9 cellular contexts compared by ENCODE assay signal in the genomic region with DNA sequence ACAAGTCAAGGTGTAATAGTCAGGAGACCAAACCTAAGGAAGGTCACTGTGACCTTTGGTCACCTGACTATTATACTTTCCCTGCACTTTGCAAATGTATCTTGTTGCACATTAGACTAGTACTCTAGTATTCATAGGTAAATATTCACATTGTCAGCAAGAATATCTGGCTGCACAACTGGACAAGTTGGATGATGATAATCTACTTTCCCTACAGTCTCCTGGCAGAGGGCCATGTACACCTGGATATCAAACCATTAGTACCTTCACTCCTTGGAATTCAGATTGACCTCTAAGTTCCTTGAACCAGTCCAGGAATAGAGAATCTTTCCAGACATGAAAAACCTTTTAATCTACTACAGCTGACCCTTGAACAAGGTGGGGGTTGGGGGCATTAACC.
"Had no signal": no experiment of that assay in that cellular context is flagged by ENCODE, and none has a peak within 500 bp of the region (broad histone marks: within the 10 kb centered on the region; RNA-seq: fewer than 3 reads in every experiment).

No MANE protein-coding gene starts in this region.

- ATAC-seq: HCT116, K562 had no signal

- H3K27ac ChIP-seq: GM23248, HL-60 had no signal

- H3K4me3 ChIP-seq: GM23248, HAP-1, K562 had no signal

- H3K36me3 ChIP-seq: HAP-1 had no signal

- H3K4me1 ChIP-seq: HAP-1 had no signal

- DNase-seq: GM23248, GOT3, HFFc6, IMR-90, KG1 had no signal

- FAIRE-seq: K562 had no signal

- H2AFZ ChIP-seq: GM23248 had no signal

- H3K9ac ChIP-seq: GM23248 had no signal

- H3K9me3 ChIP-seq: HAP-1 had no signal
